ENCODE assay signal across 9 cellular contexts in the genomic region with DNA sequence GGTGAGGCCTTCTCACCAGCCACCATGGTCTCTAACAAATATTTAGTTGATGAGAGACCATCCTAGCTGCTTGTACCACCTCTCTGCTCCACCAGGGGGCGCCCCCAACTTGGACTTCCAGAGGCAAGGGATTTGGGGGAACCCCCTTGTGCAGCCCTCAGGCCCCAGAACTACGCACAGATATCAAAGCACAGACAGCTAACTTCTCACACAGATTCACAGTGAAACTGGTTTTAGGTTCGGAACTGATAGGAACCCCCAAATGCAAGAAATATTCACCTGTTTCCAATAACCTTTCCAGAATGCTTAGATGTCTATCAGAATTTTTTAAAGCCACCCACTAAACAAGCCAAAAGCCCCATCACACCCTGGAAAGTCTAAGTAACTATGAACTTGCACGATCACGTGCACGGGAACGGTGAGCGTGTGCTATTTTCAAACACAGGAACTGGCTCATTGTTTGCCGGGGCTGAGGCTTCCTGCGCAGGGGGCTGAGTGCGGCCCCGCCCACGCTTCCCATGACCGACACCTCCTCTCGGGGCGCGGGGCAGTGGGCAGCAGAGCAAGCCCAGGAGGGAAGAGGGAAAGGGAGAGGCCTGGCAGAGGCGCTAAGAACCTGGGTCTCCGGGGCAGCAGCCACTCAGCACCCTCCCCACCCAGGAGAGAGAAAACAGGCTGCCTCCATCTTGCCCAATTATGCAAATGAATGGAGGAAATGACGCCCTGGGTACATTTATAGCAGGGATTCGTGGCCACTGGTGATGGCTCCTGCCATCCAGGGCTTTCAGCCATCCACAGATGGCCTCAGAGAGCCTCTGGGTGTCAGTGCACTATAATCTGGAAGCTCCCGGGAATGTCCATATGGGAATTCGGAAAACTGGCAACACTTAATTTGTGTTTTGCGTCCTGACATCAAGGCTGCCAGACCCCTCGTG.
DNase-seq lines count a peak whose midpoint lies in the region; ATAC-seq and TF ChIP-seq lines count a peak whose summit lies in the region.
"Had no signal": no experiment of that assay in that cellular context is flagged by ENCODE, and none has a peak within 500 bp of the region (broad histone marks: within the 10 kb centered on the region; RNA-seq: fewer than 3 reads in every experiment).

No MANE protein-coding gene starts in this region.

- ATAC-seq in GM18861 (IDR thresholded peaks at IDR 0.05; ENCODE audit: unreplicated experiment) (peak; percentile 55), HG03066 (IDR thresholded peaks at IDR 0.05; ENCODE audit: low read depth, unreplicated experiment) (peak; percentile 72)

- peak overlapping the region; percentile 62 for H3K27ac ChIP-seq in colonic mucosa
- H3K27ac ChIP-seq: SK-N-MC had no signal

- no peaks in the 10 kb centered on the region for H3K27me3 ChIP-seq in colonic mucosa

- H3K9me3 ChIP-seq in colonic mucosa, result no peaks in the 10 kb centered on the region

- H3K9ac ChIP-seq in colonic mucosa (ENCODE audit: low read depth in 2 of 2, low read length in 2 of 2), result peak overlapping the region; percentile 40 to 43

- no peaks in the 10 kb centered on the region for H3K4me1 ChIP-seq in colonic mucosa

- H3K4me3 ChIP-seq in colonic mucosa (no peak overlapping the region), lower leg skin (ENCODE audit: low read depth, poor library complexity, severe bottlenecking) (no peak overlapping the region)
- H3K4me3 ChIP-seq: SK-N-MC had no signal

- H3K36me3 ChIP-seq in colonic mucosa, result no peaks in the 10 kb centered on the region

- TF ChIP-seq POLR2A in lower leg skin (IDR thresholded peaks at IDR 0.05), result no peak

- TF ChIP-seq CTCF in colonic mucosa (IDR thresholded peaks at IDR 0.05) (peak; percentile 98), lower leg skin (IDR thresholded peaks at IDR 0.05) (peak in 2 of 3 donors; percentile 81 to 92)

- DNase-seq in AG08396 (ENCODE audit: low spot score) (peak; percentile 80), NCI-H226 (peak; percentile 28), colonic mucosa (peak; percentile 91), lower leg skin (ENCODE audit: low spot score in 2 of 2) (peak; percentile 91 to 98)
- DNase-seq in activated CD4-positive, alpha-beta T cell treated with anti-CD3 and anti-CD28 coated beads for 4 hours, result peak; percentile 90 to 95
- DNase-seq in stimulated activated CD4-positive, alpha-beta T cell treated with anti-CD3 and anti-CD28 coated beads, TNF-alpha, amount 100 ng/mL, for 1 hour (ENCODE audit: low read depth in 3 of 3, low spot score in 1 of 3), result peak; percentile 80 to 98 (median 87)

- 24 to 37% methylated on average over 24 to 25 of the region's 25 CpGs for WGBS in lower leg skin, 2 donors

- intact Hi-C loops in colonic mucosa (cut with DNase I) (loop anchor here (1.0 kb wide), 1 partner anchor 95 kb away; no protein-coding TSS in a partner anchor), lower leg skin (cut with DNase I; ENCODE audit: low total_unique reads) (loop anchor here (2.0 kb wide), 1 partner anchor 95 kb away; no protein-coding TSS in a partner anchor)

Comparison
In these comparisons a context has a peak if more than half of its experiments do, and no peak if none do; other contexts are left out.
1. DNase-seq: peak in every context shown above with its lines; median percentile 94 in lower leg skin; 92 in activated CD4-positive, alpha-beta T cell treated with anti-CD3 and anti-CD28 coated beads for 4 hours; 91 in colonic mucosa; 87 in stimulated activated CD4-positive, alpha-beta T cell treated with anti-CD3 and anti-CD28 coated beads, TNF-alpha, amount 100 ng/mL, for 1 hour; 80 in AG08396; 28 in NCI-H226.